ENCODE assay signal across 1 cellular context in the genomic region with DNA sequence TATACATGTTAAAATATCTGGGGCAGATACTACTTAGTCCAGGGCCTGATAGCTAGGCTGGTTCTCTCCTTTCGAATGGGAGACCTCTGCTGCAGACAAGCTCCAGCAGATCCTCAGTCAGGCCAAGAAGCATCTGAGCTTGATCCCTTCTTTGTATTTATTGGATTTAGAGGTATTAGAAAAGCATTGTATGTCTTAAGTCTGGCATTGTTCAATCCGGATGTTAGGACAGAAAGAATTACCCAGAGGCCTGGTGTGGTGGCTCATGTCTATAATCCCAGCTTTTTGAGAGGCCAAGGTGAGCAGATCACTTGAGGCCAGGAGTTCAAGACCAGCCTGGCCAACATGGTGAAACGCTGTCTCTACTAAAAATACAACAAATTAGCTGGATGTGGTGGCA.
TF ChIP-seq lines count a peak whose summit lies in the region.

No MANE protein-coding gene starts in this region.

TF ChIP-seq in GM23338, 12 proteins besides CTCF, POLR2A, EP300 and RAD21:
- TF ChIP-seq ZNF462 (CRISPR knock-in tag; IDR thresholded peaks at IDR 0.05): no peak
